Comparison of ENCODE assay signal across 8 cellular contexts in the genomic region with DNA sequence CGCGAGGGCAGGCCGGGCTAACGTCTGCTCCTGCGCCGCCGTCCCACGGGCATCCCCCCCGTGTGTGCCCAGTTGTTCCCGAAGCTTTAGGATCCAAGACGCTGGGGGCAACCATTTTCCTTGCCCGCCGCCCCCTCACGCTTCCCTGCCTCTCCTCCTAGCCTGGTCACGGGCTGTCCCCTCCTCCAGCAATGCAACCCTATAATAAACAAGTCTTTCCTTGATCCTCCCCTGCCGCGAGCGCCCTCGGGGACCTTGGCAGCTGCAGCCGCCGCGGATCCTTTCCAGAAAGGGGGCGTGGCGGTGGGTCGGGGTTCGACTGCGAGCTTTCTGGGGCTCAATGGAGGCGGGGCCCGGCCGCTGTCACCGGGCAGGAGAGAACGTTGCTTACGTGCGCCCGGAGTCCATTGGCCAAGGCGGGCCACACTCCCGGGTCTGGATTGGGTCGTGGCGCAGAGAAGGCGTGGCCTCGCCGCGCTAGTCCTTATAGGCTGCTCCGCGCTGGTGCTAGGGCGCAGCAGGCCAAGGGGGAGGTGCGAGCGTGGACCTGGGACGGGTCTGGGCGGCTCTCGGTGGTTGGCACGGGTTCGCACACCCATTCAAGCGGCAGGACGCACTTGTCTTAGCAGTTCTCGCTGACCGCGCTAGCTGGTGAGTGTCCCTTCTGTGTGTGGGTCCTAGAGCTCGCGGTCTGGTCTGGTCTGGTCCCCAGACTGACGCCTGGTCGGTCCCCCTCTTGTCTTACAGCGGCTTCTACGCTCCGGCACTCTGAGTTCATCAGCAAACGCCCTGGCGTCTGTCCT. TPM values are rescaled to one million over a fixed set of nuclear protein-coding genes. Genes with fewer than 3 reads are reported as not detected.
DNase-seq lines count a peak whose midpoint lies in the region; ATAC-seq and TF ChIP-seq lines count a peak whose summit lies in the region.

A gene with protein sequence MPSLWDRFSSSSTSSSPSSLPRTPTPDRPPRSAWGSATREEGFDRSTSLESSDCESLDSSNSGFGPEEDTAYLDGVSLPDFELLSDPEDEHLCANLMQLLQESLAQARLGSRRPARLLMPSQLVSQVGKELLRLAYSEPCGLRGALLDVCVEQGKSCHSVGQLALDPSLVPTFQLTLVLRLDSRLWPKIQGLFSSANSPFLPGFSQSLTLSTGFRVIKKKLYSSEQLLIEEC (plus strand): TSS at position 515 of the 803 bp plus-strand sequence. CDS start 293 bp downstream, outside the sequence.

- H3K4me1 ChIP-seq in KMS-11 (ENCODE audit: low read depth, poor library complexity, severe bottlenecking) (peaks cover 47% of the 10 kb centered on the region), Peyer's patch (peaks cover 0 to 23% (median 4%) of the 10 kb centered on the region in 4 donors), muscle layer of duodenum (ENCODE audit: control insufficient read depth in 1 of 2, insufficient read depth in 2 of 2, low read length in 2 of 2) (peaks cover 14 to 29% of the 10 kb centered on the region in 2 donors)

- H3K27ac ChIP-seq in KMS-11 (peak within 1 kb of the TSS; percentile 64), Peyer's patch (peak within 1 kb of the TSS; percentile 92 to 99 (median 95)), muscle layer of duodenum (ENCODE audit: low read length) (peak within 1 kb of the TSS; percentile 97)

- ATAC-seq in GM21737 (IDR thresholded peaks at IDR 0.05; ENCODE audit: unreplicated experiment) (peak; percentile 74), esophagus mucosa (peak; percentile 84)

- no peaks in the 10 kb centered on the region for H4K20me1 ChIP-seq in KMS-11 (ENCODE audit: insufficient read depth)

- peak within 1 kb of the TSS; percentile 100 for H3K4me2 ChIP-seq in KMS-11

- H3K9ac ChIP-seq in KMS-11, result peak within 1 kb of the TSS; percentile 80

- H3K9me3 ChIP-seq in Peyer's patch, result no peaks in the 10 kb centered on the region
- H3K9me3 ChIP-seq in muscle layer of duodenum (ENCODE audit: control insufficient read depth in 1 of 2, low read length in 2 of 2), result no peaks in the 10 kb centered on the region

- H3K36me3 ChIP-seq in KMS-11 (ENCODE audit: insufficient read depth) (no peaks in the 10 kb centered on the region), Peyer's patch (peaks cover 0 to 22% (median 0%) of the 10 kb centered on the region in 3 donors), muscle layer of duodenum (ENCODE audit: control insufficient read depth in 1 of 2, insufficient read depth in 2 of 2, low read length in 2 of 2) (peaks cover 0 to 14% of the 10 kb centered on the region in 2 donors)

- H3K79me2 ChIP-seq in KMS-11 (ENCODE audit: insufficient read depth, low read depth), result peaks cover 20% of the 10 kb centered on the region

- peak within 1 kb of the TSS; percentile 16 for H3K4me3 ChIP-seq in KMS-11 (IDR thresholded peaks at IDR 0.05; ENCODE audit: insufficient read depth, low read depth, low read length)
- H3K4me3 ChIP-seq in Peyer's patch, result peak within 1 kb of the TSS; percentile 80 to 99 (median 94)
- H3K4me3 ChIP-seq in muscle layer of duodenum (ENCODE audit: low read depth in 1 of 2, low read length in 2 of 2), result peak within 1 kb of the TSS; percentile 82 to 98

- peak within 1 kb of the TSS; percentile 94 for H2AFZ ChIP-seq in KMS-11 (ENCODE audit: low read depth)

- TF ChIP-seq CTCF in KMS-11 (conservative IDR thresholded peaks at IDR 0.05; ENCODE audit: low read depth, low read length) (no peak), Peyer's patch (IDR thresholded peaks at IDR 0.05) (peak in 2 of 6 experiments; percentile 4 to 18)

- peak; percentile 100 for TF ChIP-seq POLR2A in Peyer's patch (IDR thresholded peaks at IDR 0.05)

- peak; percentile 88 for DNase-seq in DMS53 treated with DMSO at 0.1 percent for 48 hours (lab: John Stamatoyannopoulos, UW; ENCODE audit: unreplicated experiment)
- peak; percentile 99 to 100 (median 100) for DNase-seq in Peyer's patch
- DNase-seq in activated T-cell treated with anti-CD3 and anti-CD28 coated beads, Interleukin-2, amount 50 U/mL, for 48 hours, result peak; percentile 98 to 99
- DNase-seq in stimulated activated CD8-positive, alpha-beta memory T cell treated with anti-CD3 and anti-CD28 coated beads, Interleukin-7, amount 100 ng/mL, for 4 hours (ENCODE audit: low read depth in 2 of 2), result peak; percentile 94 to 97

- H3K27me3 ChIP-seq in KMS-11 (ENCODE audit: insufficient read depth, low read depth), result no peaks in the 10 kb centered on the region
- no peaks in the 10 kb centered on the region for H3K27me3 ChIP-seq in Peyer's patch
- H3K27me3 ChIP-seq in muscle layer of duodenum (ENCODE audit: low read depth, low read length), result no peaks in the 10 kb centered on the region

RNA-seq across cellular contexts. Expression of the gene that starts here (rescaled TPM):
- total RNA-seq in Peyer's patch (100 to 1,000 TPM in 3 of 4 donors, 10 to 100 TPM in 1; 80.6 to 275 (median 123) TPM), esophagus mucosa (417 TPM)

Comparison
In these comparisons a context has a peak if more than half of its experiments do, and no peak if none do; other contexts are left out.
1. Peak in every context shown above with its lines: DNase-seq, ATAC-seq, H3K4me3 ChIP-seq and H3K27ac ChIP-seq.
2. H3K4me3 ChIP-seq: peak in every context shown above with its lines; median percentile 94 in Peyer's patch; 90 in muscle layer of duodenum; 16 in KMS-11.